In the genomic region with DNA sequence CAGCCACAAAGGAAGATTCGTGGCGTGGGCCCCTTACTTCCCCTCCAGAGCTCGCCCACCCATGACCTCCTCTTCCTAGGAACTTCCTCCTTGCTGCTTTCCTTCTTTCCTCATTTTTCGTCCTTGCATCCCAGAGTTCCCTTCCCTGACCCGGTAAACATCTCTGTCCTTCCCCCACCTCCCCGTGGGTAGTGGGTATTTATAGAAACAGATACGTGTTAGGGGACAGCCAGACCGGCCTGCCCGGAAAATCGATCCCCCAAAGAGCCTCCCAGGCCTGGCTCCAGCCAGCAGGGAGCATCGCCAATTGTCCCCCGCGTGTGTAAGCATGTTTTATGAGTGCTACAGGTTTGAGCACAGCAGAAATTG, we compare ENCODE assay signal across 8 cellular contexts. TPM values are rescaled to one million over a fixed set of nuclear protein-coding genes. Genes with fewer than 3 reads are reported as not detected.
A peak's percentile ranks its signal among the peaks of the same experiment; 100 is the strongest.
DNase-seq lines count a peak whose midpoint lies in the region; ATAC-seq and TF ChIP-seq lines count a peak whose summit lies in the region.

No MANE protein-coding gene starts in this region.

- H3K4me1 Mint-ChIP-seq in brain = peaks cover 62% of the 10 kb centered on the region

- H3K4me3 ChIP-seq in NB4 (ENCODE audit: low read depth, low read length) (peak overlapping the region; percentile 71), kidney epithelial cell (ENCODE audit: low read depth, low read length) (peak overlapping the region; percentile 94), stomach (peak overlapping the region; percentile 73 to 98 (median 98))

- no peak for ATAC-seq in GM19324 (IDR thresholded peaks at IDR 0.05; ENCODE audit: low FRiP score, unreplicated experiment)

- no peaks in the 10 kb centered on the region for H3K27me3 ChIP-seq in kidney epithelial cell (ENCODE audit: control insufficient read depth, insufficient read depth, low read length)
- no peaks in the 10 kb centered on the region for H3K27me3 ChIP-seq in stomach

- H3K27me3 Mint-ChIP-seq in brain = peaks cover 15% of the 10 kb centered on the region

- 1 to 2% (median 1%) methylated on average over 13 of the region's 13 CpGs for WGBS in stomach, 5 donors

- H3K4me3 Mint-ChIP-seq in brain = peak overlapping the region; percentile 91 to 98 (median 94)

- peak overlapping the region; percentile 91 to 99 (median 98) for H3K27ac ChIP-seq in stomach

- no peak for TF ChIP-seq EP300 in stomach (IDR thresholded peaks at IDR 0.05)

- no peaks in the 10 kb centered on the region for H3K9me3 Mint-ChIP-seq in brain

- H3K9me3 ChIP-seq in stomach = no peaks in the 10 kb centered on the region

- TF ChIP-seq CTCF in NB4 (IDR thresholded peaks at IDR 0.05; ENCODE audit: low read depth, low read length) (no peak), brain (conservative IDR thresholded peaks at IDR 0.05) (no peak), kidney epithelial cell (IDR thresholded peaks at IDR 0.05; ENCODE audit: insufficient read depth, low read length, poor library complexity, severe bottlenecking) (no peak), stomach (IDR thresholded peaks at IDR 0.05) (no peak)

- TF ChIP-seq POLR2A in NB4 (IDR thresholded peaks at IDR 0.05; ENCODE audit: extremely low read depth, insufficient read length) (no peak), stomach (IDR thresholded peaks at IDR 0.05) (no peak)

- intact Hi-C loops in stomach (cut with DNase I; ENCODE audit: low total_unique reads) = no loop called here

- peaks cover 25 to 59% (median 44%) of the 10 kb centered on the region in 4 donors for H3K4me1 ChIP-seq in stomach

- no peaks in the 10 kb centered on the region for H3K36me3 ChIP-seq in kidney epithelial cell (ENCODE audit: control insufficient read depth, insufficient read depth, low read length)
- no peaks in the 10 kb centered on the region for H3K36me3 ChIP-seq in stomach

- H3K27ac Mint-ChIP-seq in brain = peak overlapping the region; percentile 92 to 99 (median 98)

- peak; percentile 55 for DNase-seq in EH (ENCODE audit: low read depth)
- peak; percentile 46 for DNase-seq in NB4 (ENCODE audit: low read depth)
- no peak for DNase-seq in kidney epithelial cell (ENCODE audit: low read depth)
- no peak for DNase-seq in stomach
- DNase-seq in HCEC 1CT = no peak
- no peak for DNase-seq in NCI-H187 treated with DMSO at 0.1 percent for 48 hours (lab: John Stamatoyannopoulos, UW)

- H3K36me3 Mint-ChIP-seq in brain = peaks cover 36% of the 10 kb centered on the region

RNA-seq across cellular contexts. Expression of gene DYRK2, which starts 1.6 kb away (rescaled TPM):
- polyA plus RNA-seq in brain (ENCODE audit: insufficient read depth, low read depth, low replicate concordance) = 12.1 TPM
- 28.7 and 35.8 TPM in 2 replicates for total RNA-seq in kidney epithelial cell
- total RNA-seq in stomach = 10 to 100 TPM; 13.4 to 43.9 (median 27.1) TPM
- polyA plus RNA-seq in stomach = 1 to 10 TPM; 3.3 to 8.9 (median 3.5) TPM

Comparison
In these comparisons a context has a peak if more than half of its experiments do, and no peak if none do; other contexts are left out.
1. DNase-seq: peak in EH (single experiment) and NB4 (single experiment); none in kidney epithelial cell (single experiment), stomach (single experiment), HCEC 1CT (single experiment) and NCI-H187 treated with DMSO at 0.1 percent for 48 hours (single experiment).
2. Peak in every context shown above with its lines, with median percentiles within 50 percentile points of each other: H3K4me3 ChIP-seq.